11 cellular contexts compared by ENCODE assay signal in the genomic region with DNA sequence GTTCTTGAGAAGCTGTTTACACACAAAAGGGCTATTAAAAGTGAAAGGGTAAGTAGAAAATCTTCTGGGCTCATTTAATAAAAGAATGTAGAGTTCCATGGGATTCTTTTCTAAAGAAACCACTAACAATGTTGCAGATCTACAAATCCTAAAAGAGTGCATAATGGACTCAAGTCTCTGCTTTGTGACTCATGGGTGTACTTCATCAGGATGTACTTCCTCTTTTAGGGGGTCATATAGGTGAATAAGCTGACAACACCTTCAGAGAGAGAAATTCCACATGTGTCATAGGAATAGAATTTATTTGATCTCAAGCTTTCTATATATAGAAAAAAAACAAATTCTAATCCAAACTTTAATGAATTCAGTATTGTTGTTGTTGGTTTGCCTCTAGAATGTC.
DNase-seq lines count a peak whose midpoint lies in the region; ATAC-seq and TF ChIP-seq lines count a peak whose summit lies in the region.
"Had no signal": no experiment of that assay in that cellular context is flagged by ENCODE, and none has a peak within 500 bp of the region (broad histone marks: within the 10 kb centered on the region; RNA-seq: fewer than 3 reads in every experiment).

No MANE protein-coding gene starts in this region.

- no peak overlapping the region for H3K4me3 ChIP-seq in osteoblast (ENCODE audit: insufficient read depth, low read length)

- H3K36me3 ChIP-seq in osteoblast (ENCODE audit: insufficient read depth, low read length) = no peaks in the 10 kb centered on the region

- DNase-seq in NCI-H226 = peak; percentile 78
- peak; percentile 30 to 79 for DNase-seq in dermis microvascular lymphatic vessel endothelial cell (ENCODE audit: low read depth in 2 of 2)
- DNase-seq in osteoblast (ENCODE audit: insufficient read length, low spot score, missing footprints) = peak; percentile 36
- DNase-seq in activated gamma-delta T cell (lab: John Stamatoyannopoulos, UW) = no peak
- no peak for DNase-seq in stimulated activated naive CD4-positive, alpha-beta T cell treated with Interleukin-2 at 50 U/mL for 16 hours (lab: John Stamatoyannopoulos, UW)
- DNase-seq: DMS153; NCI-H2081; nephron progenitor cell; stimulated activated CD4-positive, alpha-beta T cell treated with anti-CD3 and anti-CD28 coated beads, Interleukin-15, amount 100 ng/mL, for 24 hours had no signal

- H3K9me3 ChIP-seq in osteoblast (ENCODE audit: low read depth, low read length) = no peaks in the 10 kb centered on the region

- TF ChIP-seq CTCF in osteoblast (IDR thresholded peaks at IDR 0.05; ENCODE audit: extremely low read depth, low read depth, low read length) = no peak

- H3K4me2 ChIP-seq in osteoblast (ENCODE audit: insufficient read depth, low read length) = no peak overlapping the region

- H3K4me1 ChIP-seq in osteoblast (ENCODE audit: insufficient read depth, low read length) = peaks cover 4% of the 10 kb centered on the region

- H2AFZ ChIP-seq in osteoblast (ENCODE audit: low read length) = no peak overlapping the region

- no peaks in the 10 kb centered on the region for H4K20me1 ChIP-seq in osteoblast (ENCODE audit: insufficient read depth, low read length)

- ATAC-seq in GM18868 (IDR thresholded peaks at IDR 0.05; ENCODE audit: unreplicated experiment) (peak; percentile 82), HG03108 (IDR thresholded peaks at IDR 0.05; ENCODE audit: unreplicated experiment) (no peak)

- H3K27me3 ChIP-seq in osteoblast (ENCODE audit: insufficient read depth, low read length) = no peaks in the 10 kb centered on the region

- H3K27ac ChIP-seq in osteoblast (ENCODE audit: low read depth, low read length) = no peak overlapping the region

- no peaks in the 10 kb centered on the region for H3K79me2 ChIP-seq in osteoblast (ENCODE audit: insufficient read depth, low read length)

Comparison
In these comparisons a context has a peak if more than half of its experiments do, and no peak if none do; other contexts are left out.
1. DNase-seq: peak in NCI-H226 (single experiment), dermis microvascular lymphatic vessel endothelial cell (2 of 2) and osteoblast (single experiment); none in activated gamma-delta T cell (single experiment) and stimulated activated naive CD4-positive, alpha-beta T cell treated with Interleukin-2 at 50 U/mL for 16 hours (single experiment).